In genomic region chr3:85337895-85338294, GRCh38 we compare ENCODE assay signal across 26 cellular contexts.
"Had no signal": no experiment of that assay in that cellular context is flagged by ENCODE, and none has a peak within 500 bp of the region (broad histone marks: within the 10 kb centered on the region; RNA-seq: fewer than 3 reads in every experiment).

No MANE protein-coding gene starts in this region.

- H3K27me3 ChIP-seq: neural progenitor cell, ovary, right lobe of liver, sigmoid colon, suprapubic skin, testis, tibial artery, transverse colon, upper lobe of right lung, uterus had no signal

- ATAC-seq: natural killer cell; psoas muscle; right cardiac atrium; right lobe of liver; stimulated activated memory B cell treated with anti-CD40 and anti-IgM and Interleukin-4, amounts not matched to agents 10 μg/mL and 1 μg/mL and 100 μg/mL, for 72 hours; stimulated activated naive CD8-positive, alpha-beta T cell treated with anti-CD3 and anti-CD28 coated beads, Interleukin-15, amount 100 ng/mL, for 72 hours; stimulated activated naive CD8-positive, alpha-beta T cell treated with anti-CD3 and anti-CD28 coated beads, Interleukin-15, Interleukin-2, amounts not matched to agents 100 U/mL and 50 U/mL, for 24 hours; upper lobe of right lung had no signal

- H3K4me3 ChIP-seq: neural progenitor cell, ovary, psoas muscle, right lobe of liver, sigmoid colon, suprapubic skin, testis, tibial artery, transverse colon, upper lobe of right lung, uterus had no signal

- H3K27ac ChIP-seq: neural progenitor cell, ovary, parathyroid adenoma, psoas muscle, right lobe of liver, sigmoid colon, suprapubic skin, testis, tibial artery, transverse colon, upper lobe of right lung, uterus had no signal

- DNase-seq: natural killer cell; occipital lobe; ovary; posterior cingulate gyrus; psoas muscle; right cardiac atrium; right lobe of liver; sigmoid colon; small intestine; stimulated activated CD4-positive, alpha-beta T cell treated with anti-CD3 and anti-CD28 coated beads, Interleukin-1b, Interleukin-23, amount 100 ng/mL, for 48 hours; stimulated activated CD4-positive, alpha-beta T cell treated with anti-CD3 and anti-CD28 coated beads, Interleukin-4, amount 100 ng/mL, for 1 hour; stimulated activated CD4-positive, alpha-beta T cell treated with anti-CD3 and anti-CD28 coated beads, Interleukin-4, amount 100 ng/mL, for 4 hours; stimulated activated CD8-positive, alpha-beta memory T cell treated with anti-CD3 and anti-CD28 coated beads, Interleukin-4, amount 100 ng/mL, for 48 hours; stimulated activated naive CD4-positive, alpha-beta T cell; stimulated activated naive CD8-positive, alpha-beta T cell treated with anti-CD3 and anti-CD28 coated beads, Interleukin-15, amount 100 ng/mL, for 72 hours; stimulated activated naive CD8-positive, alpha-beta T cell treated with anti-CD3 and anti-CD28 coated beads, Interleukin-15, Interleukin-2, amounts not matched to agents 100 U/mL and 50 U/mL, for 24 hours; substantia nigra; testis; tibial artery; transverse colon; upper lobe of right lung; uterus had no signal

- H3K4me1 ChIP-seq: neural progenitor cell, parathyroid adenoma, psoas muscle, right lobe of liver, sigmoid colon, suprapubic skin, testis, tibial artery, transverse colon, upper lobe of right lung, uterus had no signal

- H3K9me3 ChIP-seq: ovary, psoas muscle, right lobe of liver, sigmoid colon, suprapubic skin, testis, tibial artery, transverse colon, upper lobe of right lung, uterus had no signal

- H3K36me3 ChIP-seq: neural progenitor cell, ovary, right lobe of liver, sigmoid colon, suprapubic skin, tibial artery, transverse colon, upper lobe of right lung, uterus had no signal
